In the genomic region with DNA sequence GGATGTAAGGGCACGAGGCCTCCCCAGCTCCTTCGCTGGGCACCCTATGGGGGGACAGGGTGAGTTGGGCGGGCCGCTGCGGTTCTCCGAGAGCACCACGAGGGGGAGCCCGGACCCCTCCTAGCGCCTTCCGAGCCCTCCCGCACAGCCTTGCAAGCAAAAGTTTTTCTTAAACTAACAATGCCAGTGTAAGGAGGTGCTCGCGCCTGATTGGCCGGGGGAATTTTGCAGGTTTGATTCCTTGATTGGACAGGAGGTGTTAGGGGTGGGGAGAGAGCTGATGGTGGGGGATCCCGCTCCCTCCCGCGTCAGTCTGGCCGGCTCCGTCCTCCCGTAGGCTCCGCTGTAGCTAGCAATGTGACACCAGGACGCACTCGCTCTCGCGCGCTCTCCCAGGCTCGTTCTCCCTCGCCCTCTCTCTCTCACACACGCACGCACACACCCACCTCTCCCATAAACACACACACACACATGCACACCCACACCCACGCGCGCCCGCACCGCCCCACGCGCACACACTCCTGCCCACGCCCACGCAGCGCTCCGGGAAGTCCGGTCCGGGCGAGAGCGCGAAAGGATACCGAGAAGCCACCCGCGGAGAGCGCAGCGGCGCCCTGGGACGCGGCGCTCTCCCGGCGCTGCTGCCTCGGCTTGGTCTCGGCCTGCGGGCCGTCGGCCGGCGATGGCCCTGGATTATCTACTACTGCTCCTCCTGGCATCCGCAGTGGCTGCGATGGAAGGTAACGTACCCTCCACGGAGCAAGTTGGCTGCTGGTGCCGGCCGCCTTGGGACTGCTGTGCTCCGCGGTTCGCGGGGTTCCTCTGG, we compare ENCODE assay signal across 8 cellular contexts. TPM values are rescaled to one million over a fixed set of nuclear protein-coding genes. Genes with fewer than 3 reads are reported as not detected.
DNase-seq lines count a peak whose midpoint lies in the region; ATAC-seq and TF ChIP-seq lines count a peak whose summit lies in the region.

A gene (plus strand): TSS at position 311 of the 826 bp plus-strand sequence.

- DNase-seq in HEK293T (ENCODE audit: extremely low spot score) (peak; percentile 91), MG63 (peak; percentile 86), SIG-M5 treated with dmso at 0.1 percent for 504 hours (lab: John Stamatoyannopoulos, UW; ENCODE audit: unreplicated experiment) (peak; percentile 77), cardiac septum (ENCODE audit: low spot score) (peak; percentile 90), aorta (peak; percentile 83 to 94)
- peak; percentile 75 for DNase-seq in activated naive CD8-positive, alpha-beta T cell treated with anti-CD3 and anti-CD28 coated beads, Interleukin-2, amount 50 U/mL, for 24 hours

- intact Hi-C loops in cardiac septum (cut with DNase I): loop anchor here (2.0 kb wide), 3 partner anchors 448 to 1102 kb away; no protein-coding TSS in a partner anchor
- intact Hi-C loops in aorta (cut with DNase I): loop anchor here (5.0 to 10.0 kb wide), 5 partner anchors 143 to 1250 kb away; a partner anchor contains a TSS

- peak within 1 kb of the TSS; percentile 2 for H3K27ac ChIP-seq in parathyroid adenoma
- no peak within 1 kb of the TSS for H3K27ac ChIP-seq in aorta (ENCODE audit: low read depth in 1 of 2, low read length in 2 of 2)

- TF ChIP-seq CTCF in GM12872 (IDR thresholded peaks at IDR 0.05; ENCODE audit: insufficient read depth, low read depth, low read length): peak; percentile 93
- TF ChIP-seq CTCF in parathyroid adenoma (IDR thresholded peaks at IDR 0.05): peak; percentile 95

- H3K36me3 ChIP-seq in MG63 (no peaks in the 10 kb centered on the region), parathyroid adenoma (ENCODE audit: control insufficient read depth, insufficient read depth, low read length) (no peaks in the 10 kb centered on the region), aorta (ENCODE audit: control insufficient read depth in 1 of 2, insufficient read depth in 2 of 2, low read length in 1 of 2) (no peaks in the 10 kb centered on the region)

- peak within 1 kb of the TSS; percentile 77 for H3K4me2 ChIP-seq in parathyroid adenoma (ENCODE audit: low read length)

- ATAC-seq in activated naive CD8-positive, alpha-beta T cell treated with anti-CD3 and anti-CD28 coated beads, Interleukin-2, amount 50 U/mL, for 24 hours: peak; percentile 85
- peak; percentile 93 for ATAC-seq in aorta (ENCODE audit: low FRiP score)

- peaks cover 6% of the 10 kb centered on the region for H3K4me1 ChIP-seq in parathyroid adenoma
- H3K4me1 ChIP-seq in aorta (ENCODE audit: control insufficient read depth in 1 of 2, insufficient read depth in 2 of 2, low read length in 2 of 2): no peaks in the 10 kb centered on the region

- H3K9me3 ChIP-seq in MG63 (no peaks in the 10 kb centered on the region), parathyroid adenoma (ENCODE audit: control insufficient read depth, low read length) (no peaks in the 10 kb centered on the region), aorta (ENCODE audit: control insufficient read depth, low read length) (no peaks in the 10 kb centered on the region)

- CTCF ChIA-PET in HEK293T (lab: Yijun Ruan, JAX): interaction anchor here (0.6 to 2.2 kb wide), 15 partner anchors 12 to 1635 kb away, joined by 3 to 10 read pairs (median 4); no protein-coding TSS in a partner anchor

- H3K27ac Mint-ChIP-seq in activated naive CD8-positive, alpha-beta T cell treated with anti-CD3 and anti-CD28 coated beads, Interleukin-2, amount 50 U/mL, for 24 hours: no peak within 1 kb of the TSS

- H2AFZ ChIP-seq in parathyroid adenoma: peak within 1 kb of the TSS; percentile 64

- peak within 1 kb of the TSS; percentile 77 for H3K4me3 Mint-ChIP-seq in activated naive CD8-positive, alpha-beta T cell treated with anti-CD3 and anti-CD28 coated beads, Interleukin-2, amount 50 U/mL, for 24 hours

- no peak within 1 kb of the TSS for H3K9ac ChIP-seq in parathyroid adenoma

- POLR2A ChIA-PET in HEK293T (lab: Yijun Ruan, JAX): no interaction called here

- no peaks in the 10 kb centered on the region for H3K79me2 ChIP-seq in parathyroid adenoma

- H3K4me3 ChIP-seq in MG63: peak within 1 kb of the TSS; percentile 52
- peak within 1 kb of the TSS; percentile 50 for H3K4me3 ChIP-seq in parathyroid adenoma (ENCODE audit: low read depth, low read length)
- H3K4me3 ChIP-seq in aorta (ENCODE audit: low read length in 2 of 2): peak within 1 kb of the TSS; percentile 1 to 41

- H3K4me1 Mint-ChIP-seq in activated naive CD8-positive, alpha-beta T cell treated with anti-CD3 and anti-CD28 coated beads, Interleukin-2, amount 50 U/mL, for 24 hours: peaks cover 3% of the 10 kb centered on the region

- H3K27me3 Mint-ChIP-seq in activated naive CD8-positive, alpha-beta T cell treated with anti-CD3 and anti-CD28 coated beads, Interleukin-2, amount 50 U/mL, for 24 hours: peaks cover 39% of the 10 kb centered on the region

- no peaks in the 10 kb centered on the region for H3K9me3 Mint-ChIP-seq in activated naive CD8-positive, alpha-beta T cell treated with anti-CD3 and anti-CD28 coated beads, Interleukin-2, amount 50 U/mL, for 24 hours

- peaks cover 31% of the 10 kb centered on the region for H3K27me3 ChIP-seq in MG63
- no peaks in the 10 kb centered on the region for H3K27me3 ChIP-seq in parathyroid adenoma (ENCODE audit: control insufficient read depth, insufficient read depth, low read length)
- no peaks in the 10 kb centered on the region for H3K27me3 ChIP-seq in aorta (ENCODE audit: control insufficient read depth in 1 of 2, insufficient read depth in 2 of 2, low read length in 1 of 2)

- 1% methylated on average over 69 to 74 of the region's 74 CpGs for WGBS in aorta, 2 donors

- no peaks in the 10 kb centered on the region for H3K36me3 Mint-ChIP-seq in activated naive CD8-positive, alpha-beta T cell treated with anti-CD3 and anti-CD28 coated beads, Interleukin-2, amount 50 U/mL, for 24 hours (ENCODE audit: low read depth)

TF ChIP-seq in HEK293T, 16 proteins besides CTCF, POLR2A, EP300 and RAD21:
- TF ChIP-seq TARDBP (IDR thresholded peaks at IDR 0.05) (peak; percentile 94), HDGF (IDR thresholded peaks at IDR 0.05; ENCODE audit: borderline replicate concordance) (no peak), SUZ12 (IDR thresholded peaks at IDR 0.05) (no peak), L3MBTL2 (conservative IDR thresholded peaks at IDR 0.05) (peak; percentile 85), FOXK2 (IDR thresholded peaks at IDR 0.05) (no peak), FOXM1 (IDR thresholded peaks at IDR 0.05; ENCODE audit: borderline replicate concordance) (no peak), SP1 (IDR thresholded peaks at IDR 0.05) (no peak), NFRKB (IDR thresholded peaks at IDR 0.05) (no peak), LEF1 (IDR thresholded peaks at IDR 0.05; ENCODE audit: borderline replicate concordance) (no peak), FOXA1 (IDR thresholded peaks at IDR 0.05) (no peak), ELF4 (IDR thresholded peaks at IDR 0.05) (no peak), BHLHE40 (IDR thresholded peaks at IDR 0.05; ENCODE audit: borderline replicate concordance) (no peak), ARNT (IDR thresholded peaks at IDR 0.05) (no peak), ZNF384 (IDR thresholded peaks at IDR 0.05) (no peak), CTBP1 (IDR thresholded peaks at IDR 0.05; ENCODE audit: borderline replicate concordance) (peak; percentile 79)
- TF ChIP-seq, protein P1, sequence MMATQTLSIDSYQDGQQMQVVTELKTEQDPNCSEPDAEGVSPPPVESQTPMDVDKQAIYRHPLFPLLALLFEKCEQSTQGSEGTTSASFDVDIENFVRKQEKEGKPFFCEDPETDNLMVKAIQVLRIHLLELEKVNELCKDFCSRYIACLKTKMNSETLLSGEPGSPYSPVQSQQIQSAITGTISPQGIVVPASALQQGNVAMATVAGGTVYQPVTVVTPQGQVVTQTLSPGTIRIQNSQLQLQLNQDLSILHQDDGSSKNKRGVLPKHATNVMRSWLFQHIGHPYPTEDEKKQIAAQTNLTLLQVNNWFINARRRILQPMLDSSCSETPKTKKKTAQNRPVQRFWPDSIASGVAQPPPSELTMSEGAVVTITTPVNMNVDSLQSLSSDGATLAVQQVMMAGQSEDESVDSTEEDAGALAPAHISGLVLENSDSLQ (IDR thresholded peaks at IDR 0.05): peak; percentile 74

RNA-seq across cellular contexts. Expression of the gene that starts here (rescaled TPM):
- total RNA-seq in MG63 (2014; rRNA removed; shearing (Covaris generic); ENCODE audit: low replicate concordance): 0.10 TPM in 1 of 2 replicates, not detected in the other
- total RNA-seq in cardiac septum (1.1 TPM), aorta (1 to 10 TPM; 3.6 to 4.8 TPM)
- under 1 TPM in 1 of 2 donors, not detected in 1; 0.31 TPM for polyA plus RNA-seq in aorta

Comparison
In these comparisons a context has a peak if more than half of its experiments do, and no peak if none do; other contexts are left out.
1. Peak in DNase-seq and H3K4me3 ChIP-seq in MG63; RNA of the gene not detected or under 1 TPM.